Comparison of ENCODE assay signal across 24 cellular contexts in genomic region chr6:170072246-170072645, GRCh38.
"Had no signal": no experiment of that assay in that cellular context is flagged by ENCODE, and none has a peak within 500 bp of the region (broad histone marks: within the 10 kb centered on the region; RNA-seq: fewer than 3 reads in every experiment).

No MANE protein-coding gene starts in this region.

- H3K36me3 Mint-ChIP-seq: mesothelial cell of epicardium; stimulated activated memory B cell treated with anti-CD40 and anti-IgM and Interleukin-4, amounts not matched to agents 10 μg/mL and 1 μg/mL and 100 μg/mL, for 72 hours had no signal

- H3K27ac ChIP-seq: left lung, ovary, psoas muscle, skin epidermis, spleen, testis, tibial artery, upper lobe of left lung, uterus had no signal

- H3K4me3 ChIP-seq: left lung, mucosa of descending colon, ovary, psoas muscle, skin epidermis, spleen, testis, tibial artery, upper lobe of left lung, uterus had no signal

- H3K4me1 ChIP-seq: left lung, psoas muscle, spleen, testis, tibial artery, upper lobe of left lung, uterus had no signal

- H3K9me3 ChIP-seq: mucosa of descending colon, psoas muscle, testis, uterus had no signal

- DNase-seq: cortex of kidney; effector memory CD8-positive, alpha-beta T cell; kidney; left lung; mesenchymal stem cell; mucosa of descending colon; naive B cell; nephron progenitor cell; occipital lobe; psoas muscle; right cardiac atrium; spleen; stimulated activated CD4-positive, alpha-beta T cell treated with anti-CD3 and anti-CD28 coated beads, Interleukin-4, amount 100 ng/mL, for 4 hours; stimulated activated naive CD8-positive, alpha-beta T cell treated with anti-CD3 and anti-CD28 coated beads, Interleukin-15, Interleukin-2, amounts not matched to agents 100 U/mL and 50 U/mL, for 24 hours; substantia nigra; testis; tibial artery; upper lobe of left lung; uterus had no signal

- H3K27ac Mint-ChIP-seq: effector memory CD8-positive, alpha-beta T cell; mesothelial cell of epicardium; nephron progenitor cell; stimulated activated memory B cell treated with anti-CD40 and anti-IgM and Interleukin-4, amounts not matched to agents 10 μg/mL and 1 μg/mL and 100 μg/mL, for 72 hours had no signal

- H3K27me3 ChIP-seq: ovary, testis, upper lobe of left lung, uterus had no signal

- H3K4me3 Mint-ChIP-seq: effector memory CD8-positive, alpha-beta T cell; mesothelial cell of epicardium; naive B cell; nephron progenitor cell; stimulated activated memory B cell treated with anti-CD40 and anti-IgM and Interleukin-4, amounts not matched to agents 10 μg/mL and 1 μg/mL and 100 μg/mL, for 72 hours had no signal

- FAIRE-seq: frontal cortex, kidney had no signal

- H3K36me3 ChIP-seq: left lung, ovary, spleen, tibial artery, upper lobe of left lung, uterus had no signal

- H3K4me1 Mint-ChIP-seq: mesothelial cell of epicardium; naive B cell; stimulated activated memory B cell treated with anti-CD40 and anti-IgM and Interleukin-4, amounts not matched to agents 10 μg/mL and 1 μg/mL and 100 μg/mL, for 72 hours had no signal

- ATAC-seq: effector memory CD8-positive, alpha-beta T cell; left lung; mucosa of descending colon; psoas muscle; right cardiac atrium; stimulated activated memory B cell treated with anti-CD40 and anti-IgM and Interleukin-4, amounts not matched to agents 10 μg/mL and 1 μg/mL and 100 μg/mL, for 72 hours; stimulated activated naive CD8-positive, alpha-beta T cell treated with anti-CD3 and anti-CD28 coated beads, Interleukin-15, Interleukin-2, amounts not matched to agents 100 U/mL and 50 U/mL, for 24 hours had no signal
